ENCODE assay signal across 8 cellular contexts in the genomic region with DNA sequence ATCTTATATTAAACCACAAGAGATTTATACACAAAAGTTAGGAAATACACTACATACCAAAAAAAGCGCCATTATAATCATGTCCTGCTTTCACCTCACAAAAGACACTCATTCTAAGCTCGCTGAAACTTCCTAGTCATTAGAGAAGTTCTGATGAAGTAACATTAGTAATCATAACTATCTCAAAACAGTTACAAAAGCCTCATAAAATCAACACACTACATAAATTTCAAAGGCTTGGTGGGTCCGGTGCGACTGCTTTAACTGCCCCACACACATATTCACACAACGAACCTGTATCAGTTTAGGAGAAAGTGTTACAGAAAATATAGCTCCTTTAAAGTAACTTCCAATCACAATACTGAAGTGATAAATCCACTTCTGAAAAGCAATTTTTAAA. TPM values are rescaled to one million over a fixed set of nuclear protein-coding genes. Genes with fewer than 3 reads are reported as not detected.
A peak's percentile ranks its signal among the peaks of the same experiment; 100 is the strongest.
DNase-seq lines count a peak whose midpoint lies in the region; ATAC-seq, FAIRE-seq and TF ChIP-seq lines count a peak whose summit lies in the region.

No MANE protein-coding gene starts in this region.

- peaks cover 59% of the 10 kb centered on the region for H3K79me2 ChIP-seq in GM12878 (ENCODE audit: control insufficient read depth, insufficient read depth, low read length)

- peak overlapping the region; percentile 79 for H3K4me3 ChIP-seq in Caco-2 (ENCODE audit: low read depth, low read length)
- H3K4me3 ChIP-seq in LNCaP clone FGC (ENCODE audit: low read depth, low read length), result peak overlapping the region; percentile 84
- H3K4me3 ChIP-seq in GM12878, result peak overlapping the region; percentile 93
- H3K4me3 ChIP-seq in lower lobe of right lung, result peak overlapping the region; percentile 78
- H3K4me3 ChIP-seq in upper lobe of right lung, result peak overlapping the region; percentile 72

- no peak for TF ChIP-seq CTCF in Caco-2 (IDR thresholded peaks at IDR 0.05; ENCODE audit: insufficient read depth in 1 of 2, low read depth in 1 of 2, low read length in 1 of 2, severe bottlenecking in 1 of 2, unreplicated experiment in 1 of 2)
- no peak for TF ChIP-seq CTCF in LNCaP clone FGC (IDR thresholded peaks at IDR 0.05; ENCODE audit: control insufficient read depth, extremely low read depth, insufficient read depth)
- no peak for TF ChIP-seq CTCF in GM12878 (IDR thresholded peaks at IDR 0.05 in 2 of 3, conservative IDR thresholded peaks at IDR 0.05 in 1 of 3; ENCODE audit: control insufficient read depth in 2 of 3, extremely low read depth in 1 of 3, insufficient read depth in 1 of 3, low read depth in 3 of 3, low read length in 3 of 3)
- no peak for TF ChIP-seq CTCF in lower lobe of right lung (IDR thresholded peaks at IDR 0.05)
- no peak for TF ChIP-seq CTCF in upper lobe of right lung (IDR thresholded peaks at IDR 0.05)

- H3K4me1 Mint-ChIP-seq in Caco-2 (ENCODE audit: low read depth, unreplicated experiment), result peaks cover 7% of the 10 kb centered on the region

- intact Hi-C loops in Caco-2 (cut with micrococcal nuclease; ENCODE audit: unreplicated experiment), result no loop called here
- intact Hi-C loops in GM12878 (cut with micrococcal nuclease; ENCODE audit: unreplicated experiment), result loop anchor here (5.0 to 10.0 kb wide), 2 partner anchors 34 to 389 kb away; no protein-coding TSS in a partner anchor
- intact Hi-C loops in lower lobe of right lung (cut with DNase I), result no loop called here
- intact Hi-C loops in upper lobe of right lung (cut with DNase I), result no loop called here

- H2AFZ ChIP-seq in GM12878 (ENCODE audit: control insufficient read depth, low read depth, low read length), result peak overlapping the region; percentile 10; the same call in 1 of the 2 replicates

- H3K27me3 ChIP-seq in Caco-2 (replicated peaks; ENCODE audit: control insufficient read depth, insufficient read depth, low read length), result no peaks in the 10 kb centered on the region
- H3K27me3 ChIP-seq in GM12878 (replicated peaks in 1 of 2; ENCODE audit: control insufficient read depth in 2 of 2, insufficient read depth in 2 of 2, low read length in 1 of 2), result no peaks in the 10 kb centered on the region
- no peaks in the 10 kb centered on the region for H3K27me3 ChIP-seq in lower lobe of right lung (ENCODE audit: low read depth)
- H3K27me3 ChIP-seq in upper lobe of right lung, result no peaks in the 10 kb centered on the region

- WGBS in GM12878 (ENCODE audit: insufficient coverage, insufficient replicate concordance, low lambda C conversion rate, missing lambda C conversion rate), result 1% methylated on average over 5 of the region's 5 CpGs

- CTCF ChIA-PET in Caco-2 (lab: Charles Lee), result no interaction called here
- CTCF ChIA-PET in GM12878 (lab: Yijun Ruan, JAX), result interaction anchor here (0.9 to 2.8 kb wide), 8 partner anchors 8 to 171 kb away, joined by 3 to 7 read pairs (median 4); no protein-coding TSS in a partner anchor

- H3K27me3 Mint-ChIP-seq in Caco-2 (ENCODE audit: insufficient read depth, unreplicated experiment), result no peaks in the 10 kb centered on the region

- peak overlapping the region; percentile 71 for H3K4me2 ChIP-seq in GM12878 (ENCODE audit: control insufficient read depth, insufficient read depth)

- H3K4me3 Mint-ChIP-seq in Caco-2 (ENCODE audit: unreplicated experiment), result peak overlapping the region; percentile 88

- no peak for TF ChIP-seq EP300 in GM12878 (IDR thresholded peaks at IDR 0.05; ENCODE audit: borderline replicate concordance in 1 of 2, control insufficient read depth in 1 of 2, low read depth in 2 of 2, low read length in 2 of 2)

- POLR2A ChIA-PET in Caco-2 (lab: Charles Lee), result interaction anchor here (0.6 kb wide), 1 partner anchor 28 kb away, joined by 6 read pairs; no protein-coding TSS in a partner anchor
- POLR2A ChIA-PET in GM12878 (lab: Charles Lee), result interaction anchor here (0.8 to 2.7 kb wide), 8 partner anchors 16 to 173 kb away, joined by 3 to 9 read pairs (median 3); no protein-coding TSS in a partner anchor

- H3K27ac Mint-ChIP-seq in Caco-2 (ENCODE audit: unreplicated experiment), result peak overlapping the region; percentile 81

- in situ Hi-C loops in GM12878 (cut with MboI), result no loop called here

- RAD21 ChIA-PET in GM12878 (lab: Charles Lee; ENCODE audit: unreplicated experiment), result interaction anchor here (0.8 to 2.6 kb wide), 7 partner anchors 10 to 174 kb away, joined by 3 to 10 read pairs (median 5); no protein-coding TSS in a partner anchor

- ATAC-seq in GM12878 (no peak), lower lobe of right lung (no peak), upper lobe of right lung (no peak), GM18520 (IDR thresholded peaks at IDR 0.05; ENCODE audit: unreplicated experiment) (no peak), GM18907 (IDR thresholded peaks at IDR 0.05; ENCODE audit: unreplicated experiment) (no peak), HG03521 (IDR thresholded peaks at IDR 0.05; ENCODE audit: unreplicated experiment) (no peak)

- no peaks in the 10 kb centered on the region for H4K20me1 ChIP-seq in GM12878 (ENCODE audit: control insufficient read depth, insufficient read depth)

- peak overlapping the region; percentile 79 for H3K9ac ChIP-seq in GM12878 (ENCODE audit: control insufficient read depth, insufficient read depth, low read length)

- peaks cover 29% of the 10 kb centered on the region for H3K36me3 Mint-ChIP-seq in Caco-2 (ENCODE audit: insufficient read depth, unreplicated experiment)

- SMC1A ChIA-PET in GM12878 (lab: Charles Lee; ENCODE audit: uncharacterized antibody, unreplicated experiment), result interaction anchor here (0.6 to 2.0 kb wide), 14 partner anchors 10 to 166 kb away, joined by 3 to 11 read pairs (median 3); no protein-coding TSS in a partner anchor

- H3K27ac ChIP-seq in GM12878 (ENCODE audit: control insufficient read depth, insufficient read depth) (peak overlapping the region; percentile 60), lower lobe of right lung (peak overlapping the region; percentile 94), upper lobe of right lung (peak overlapping the region; percentile 93)

- TF ChIP-seq RAD21 in GM12878 (IDR thresholded peaks at IDR 0.05; ENCODE audit: insufficient read depth, low read depth, low read length), result no peak

- no peaks in the 10 kb centered on the region for H3K9me3 Mint-ChIP-seq in Caco-2 (ENCODE audit: unreplicated experiment)

- no peaks in the 10 kb centered on the region; the same call in 1 of the 2 replicates for H3K4me1 ChIP-seq in Caco-2
- peaks cover 14% of the 10 kb centered on the region for H3K4me1 ChIP-seq in GM12878 (ENCODE audit: control insufficient read depth, insufficient read depth, low read length)
- peaks cover 46% of the 10 kb centered on the region for H3K4me1 ChIP-seq in lower lobe of right lung
- peaks cover 39% of the 10 kb centered on the region for H3K4me1 ChIP-seq in upper lobe of right lung

- BruUV-seq in Caco-2 (replicated peaks; lab: Mats Ljungman, UMichigan), result TSS peak; percentile 27
- BruUV-seq in GM12878 (replicated peaks; lab: Mats Ljungman, UMichigan), result TSS peak; percentile 48

- DNase-seq in Caco-2 (no peak), LNCaP clone FGC (ENCODE audit: low read depth) (no peak), GM12878 (ENCODE audit: low read depth, low spot score) (no peak), lower lobe of right lung (no peak), upper lobe of right lung (no peak)

- H3K36me3 ChIP-seq in Caco-2 (ENCODE audit: control insufficient read depth, insufficient read depth, low read length), result no peaks in the 10 kb centered on the region
- no peaks in the 10 kb centered on the region; a peak in 1 of 4 replicates for H3K36me3 ChIP-seq in GM12878 (ENCODE audit: control insufficient read depth in 2 of 2, insufficient read depth in 2 of 2, low read length in 1 of 2)
- peaks cover 10% of the 10 kb centered on the region for H3K36me3 ChIP-seq in lower lobe of right lung
- no peaks in the 10 kb centered on the region for H3K36me3 ChIP-seq in upper lobe of right lung

- no peak for TF ChIP-seq POLR2A in GM12878 (IDR thresholded peaks at IDR 0.05; ENCODE audit: low read depth, low read length)

- H3K9me3 ChIP-seq in Caco-2, result no peaks in the 10 kb centered on the region
- no peaks in the 10 kb centered on the region for H3K9me3 ChIP-seq in GM12878 (replicated peaks; ENCODE audit: control insufficient read depth, insufficient read depth, low read length)
- H3K9me3 ChIP-seq in lower lobe of right lung, result no peaks in the 10 kb centered on the region
- H3K9me3 ChIP-seq in upper lobe of right lung, result no peaks in the 10 kb centered on the region

- no peak for FAIRE-seq in GM12878 (lab: Jason Lieb, UNC)

TF ChIP-seq in GM12878, 131 proteins besides CTCF, POLR2A, EP300 and RAD21:
- TF ChIP-seq, protein P1, sequence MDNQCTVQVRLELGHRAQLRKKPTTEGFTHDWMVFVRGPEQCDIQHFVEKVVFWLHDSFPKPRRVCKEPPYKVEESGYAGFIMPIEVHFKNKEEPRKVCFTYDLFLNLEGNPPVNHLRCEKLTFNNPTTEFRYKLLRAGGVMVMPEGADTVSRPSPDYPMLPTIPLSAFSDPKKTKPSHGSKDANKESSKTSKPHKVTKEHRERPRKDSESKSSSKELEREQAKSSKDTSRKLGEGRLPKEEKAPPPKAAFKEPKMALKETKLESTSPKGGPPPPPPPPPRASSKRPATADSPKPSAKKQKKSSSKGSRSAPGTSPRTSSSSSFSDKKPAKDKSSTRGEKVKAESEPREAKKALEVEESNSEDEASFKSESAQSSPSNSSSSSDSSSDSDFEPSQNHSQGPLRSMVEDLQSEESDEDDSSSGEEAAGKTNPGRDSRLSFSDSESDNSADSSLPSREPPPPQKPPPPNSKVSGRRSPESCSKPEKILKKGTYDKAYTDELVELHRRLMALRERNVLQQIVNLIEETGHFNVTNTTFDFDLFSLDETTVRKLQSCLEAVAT (IDR thresholded peaks at IDR 0.05), result peak; percentile 4; the same call in 1 of the 2 replicates
- no peak for TF ChIP-seq SIN3A (IDR thresholded peaks at IDR 0.05; ENCODE audit: low read depth, low read length)

RNA-seq across cellular contexts. Expression of a gene that starts 1.9 kb away (rescaled TPM):
- total RNA-seq in Caco-2 (2022) (31.2 and 32.6 TPM in 2 replicates), GM12878 (2014; rRNA removed) (22.6 and 28.1 TPM in 2 replicates), GM12878 (2014; rRNA removed; fragmentation: Illumina TruSeq; extraction: Trizol) (34.6 and 36.3 TPM in 2 replicates), GM12878 (2021) (25.2 and 26.5 TPM in 2 replicates), lower lobe of right lung (35.6 TPM), upper lobe of right lung (32.0 TPM)
- 117 and 124 TPM in 2 replicates for total RNA-seq in GM12878 (2013; cell fraction: nucleolus; rRNA removed)
- 7.6 TPM for polyA plus RNA-seq in GM12878 (2011; ENCODE audit: low read depth)
- polyA plus RNA-seq in GM12878 (2011; rRNA removed) (15.3 and 24.3 TPM in 2 replicates), GM12878 (2014; fragmentation: Illumina TruSeq; extraction: Trizol) (25.7 and 33.7 TPM in 2 replicates), GM12878 (2014; fragmentation: Nextera tagmentation; extraction: Ambion mirVana) (1 to 10 TPM; 8.5 to 9.8 TPM), GM12878 (2014; rRNA removed) (11.2 and 12.2 TPM in 2 replicates), GM12878 (2016; fragmentation: Nextera tagmentation; extraction: Ambion mirVana) (10 to 100 TPM; 17.0 to 18.8 TPM)
- polyA plus RNA-seq in GM12878 (2011; cell fraction: cytosol; rRNA removed), result 4.8 and 5.6 TPM in 2 replicates
- 34.4 and 39.4 TPM in 2 replicates for polyA plus RNA-seq in GM12878 (2011; cell fraction: nucleus; rRNA removed)
- 14.1 and 17.0 TPM in 2 replicates for polyA plus RNA-seq in GM12878 (2012)
- polyA minus RNA-seq in GM12878 (2011; rRNA and poly(A)+ RNA removed), result 28.4 and 41.4 TPM in 2 replicates
- 12.8 and 15.9 TPM in 2 replicates for polyA minus RNA-seq in GM12878 (2011; cell fraction: cytosol; rRNA and poly(A)+ RNA removed)
- polyA minus RNA-seq in GM12878 (2011; cell fraction: nucleus; rRNA and poly(A)+ RNA removed), result 62.6 and 76.3 TPM in 2 replicates
